ENCODE assay signal across 8 cellular contexts in the genomic region with DNA sequence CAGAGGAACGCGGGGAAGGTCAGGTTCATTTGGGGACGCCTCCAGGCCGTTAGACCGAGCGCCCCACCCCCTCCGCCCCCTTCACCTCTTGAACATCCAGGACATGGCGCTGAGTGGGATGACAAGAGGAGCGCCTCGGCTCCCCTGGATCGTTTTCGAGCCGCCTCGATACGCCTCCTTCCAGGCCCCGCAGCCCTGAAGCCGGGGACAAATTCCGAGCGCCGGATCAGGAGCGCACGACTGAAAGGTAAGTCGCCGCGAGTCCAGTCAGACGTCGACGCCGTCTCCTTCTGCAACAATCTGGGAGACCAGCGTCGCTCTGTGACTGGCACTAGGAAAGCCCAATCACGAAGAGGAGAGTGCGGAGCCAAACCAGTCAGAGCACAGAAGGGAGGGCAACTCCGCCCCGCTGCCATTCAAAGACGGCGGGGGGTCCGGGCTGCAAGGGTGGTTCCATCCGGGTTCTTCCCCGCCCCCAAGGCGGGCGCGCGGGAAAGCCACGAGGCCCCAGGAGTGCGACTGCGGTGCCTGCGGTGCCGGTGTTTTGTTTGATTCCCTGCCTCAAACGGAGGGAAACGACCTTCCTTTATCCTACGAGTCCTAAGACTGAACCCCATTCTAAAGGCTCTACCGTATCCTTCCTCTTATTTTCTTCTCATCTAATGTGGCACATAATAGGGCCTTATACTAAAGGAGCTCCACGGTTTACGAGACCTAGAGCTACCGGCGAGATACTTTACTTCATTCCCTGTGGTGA. TPM values are rescaled to one million over a fixed set of nuclear protein-coding genes. Genes with fewer than 3 reads are reported as not detected.
DNase-seq lines count a peak whose midpoint lies in the region; ATAC-seq and TF ChIP-seq lines count a peak whose summit lies in the region.

A gene with protein sequence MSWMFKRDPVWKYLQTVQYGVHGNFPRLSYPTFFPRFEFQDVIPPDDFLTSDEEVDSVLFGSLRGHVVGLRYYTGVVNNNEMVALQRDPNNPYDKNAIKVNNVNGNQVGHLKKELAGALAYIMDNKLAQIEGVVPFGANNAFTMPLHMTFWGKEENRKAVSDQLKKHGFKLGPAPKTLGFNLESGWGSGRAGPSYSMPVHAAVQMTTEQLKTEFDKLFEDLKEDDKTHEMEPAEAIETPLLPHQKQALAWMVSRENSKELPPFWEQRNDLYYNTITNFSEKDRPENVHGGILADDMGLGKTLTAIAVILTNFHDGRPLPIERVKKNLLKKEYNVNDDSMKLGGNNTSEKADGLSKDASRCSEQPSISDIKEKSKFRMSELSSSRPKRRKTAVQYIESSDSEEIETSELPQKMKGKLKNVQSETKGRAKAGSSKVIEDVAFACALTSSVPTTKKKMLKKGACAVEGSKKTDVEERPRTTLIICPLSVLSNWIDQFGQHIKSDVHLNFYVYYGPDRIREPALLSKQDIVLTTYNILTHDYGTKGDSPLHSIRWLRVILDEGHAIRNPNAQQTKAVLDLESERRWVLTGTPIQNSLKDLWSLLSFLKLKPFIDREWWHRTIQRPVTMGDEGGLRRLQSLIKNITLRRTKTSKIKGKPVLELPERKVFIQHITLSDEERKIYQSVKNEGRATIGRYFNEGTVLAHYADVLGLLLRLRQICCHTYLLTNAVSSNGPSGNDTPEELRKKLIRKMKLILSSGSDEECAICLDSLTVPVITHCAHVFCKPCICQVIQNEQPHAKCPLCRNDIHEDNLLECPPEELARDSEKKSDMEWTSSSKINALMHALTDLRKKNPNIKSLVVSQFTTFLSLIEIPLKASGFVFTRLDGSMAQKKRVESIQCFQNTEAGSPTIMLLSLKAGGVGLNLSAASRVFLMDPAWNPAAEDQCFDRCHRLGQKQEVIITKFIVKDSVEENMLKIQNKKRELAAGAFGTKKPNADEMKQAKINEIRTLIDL (minus strand): TSS at position 302 of the 757 bp plus-strand sequence. CDS start 197 bp downstream, at position 105.

- H3K4me3 ChIP-seq in H7 (ENCODE audit: insufficient read depth, low read depth, low read length): peak within 1 kb of the TSS; percentile 75
- peak within 1 kb of the TSS; percentile 96 for H3K4me3 ChIP-seq in MG63
- peak within 1 kb of the TSS; percentile 61 for H3K4me3 ChIP-seq in neural progenitor cell

- H3K36me3 Mint-ChIP-seq in neural progenitor cell: peaks cover 28% of the 10 kb centered on the region

- H2AFZ ChIP-seq in neural progenitor cell (replicated peaks): peak within 1 kb of the TSS; percentile 66

- H3K4me3 Mint-ChIP-seq in neural progenitor cell: peak within 1 kb of the TSS; percentile 92

- H3K27ac Mint-ChIP-seq in neural progenitor cell: peak within 1 kb of the TSS; percentile 91

- peaks cover 22% of the 10 kb centered on the region for H3K4me1 Mint-ChIP-seq in neural progenitor cell

- H3K9ac ChIP-seq in neural progenitor cell: no peak within 1 kb of the TSS

- H3K4me1 ChIP-seq in foreskin keratinocyte (peaks cover 5% of the 10 kb centered on the region), neural progenitor cell (no peaks in the 10 kb centered on the region)

- H3K27me3 ChIP-seq in H7 (ENCODE audit: control insufficient read depth, insufficient read depth, low read length) (peaks cover 2% of the 10 kb centered on the region; the same call in 1 of the 2 replicates), MG63 (no peaks in the 10 kb centered on the region), foreskin keratinocyte (no peaks in the 10 kb centered on the region), neural progenitor cell (no peaks in the 10 kb centered on the region)

- peaks cover 21% of the 10 kb centered on the region for H3F3A ChIP-seq in neural progenitor cell (ENCODE audit: low read depth)

- H3K9me3 ChIP-seq in MG63: 0 out of 2 replicates have a peak, but pooled peaks cover 4% of the 10 kb centered on the region
- no peaks in the 10 kb centered on the region for H3K9me3 ChIP-seq in neural progenitor cell (ENCODE audit: low read depth)

- H3K36me3 ChIP-seq in H7 (replicated peaks; ENCODE audit: control insufficient read depth, insufficient read depth, low read length) (peaks cover 2% of the 10 kb centered on the region; the same call in 1 of the 2 replicates), MG63 (peaks cover 26% of the 10 kb centered on the region), neural progenitor cell (no peaks in the 10 kb centered on the region)

- H3K9me3 Mint-ChIP-seq in neural progenitor cell: peaks cover 18% of the 10 kb centered on the region

- DNase-seq in ELF-1 (ENCODE audit: low read depth, low spot score): peak; percentile 99
- DNase-seq in H7: peak; percentile 95
- peak; percentile 99 for DNase-seq in MG63
- DNase-seq in SIG-M5 treated with dmso at 0.1 percent for 504 hours (lab: John Stamatoyannopoulos, UW; ENCODE audit: unreplicated experiment): peak; percentile 96
- DNase-seq in activated gamma-delta T cell treated with anti-CD3 and anti-CD28 coated beads, Interleukin-2, amount 50 U/mL, for 16 hours (ENCODE audit: low read depth): peak; percentile 86
- DNase-seq in foreskin keratinocyte: peak; percentile 88 to 96
- DNase-seq in neural progenitor cell (ENCODE audit: low spot score): peak; percentile 95
- peak; percentile 97 for DNase-seq in stromal cell of bone marrow (ENCODE audit: low read depth)

- peaks cover 12% of the 10 kb centered on the region for H3K27me3 Mint-ChIP-seq in neural progenitor cell (ENCODE audit: insufficient read depth, low read depth)

- peaks cover 6% of the 10 kb centered on the region for H4K20me1 ChIP-seq in neural progenitor cell (ENCODE audit: low read depth)

- peak within 1 kb of the TSS; percentile 79 for H3K4me2 ChIP-seq in neural progenitor cell

- no peak for TF ChIP-seq CTCF in foreskin keratinocyte (conservative IDR thresholded peaks at IDR 0.05)
- TF ChIP-seq CTCF in neural progenitor cell (IDR thresholded peaks at IDR 0.05): no peak

- H3K79me2 ChIP-seq in neural progenitor cell (ENCODE audit: low read depth): peaks cover 32% of the 10 kb centered on the region

- ATAC-seq in foreskin keratinocyte: peak; percentile 99

- H3K27ac ChIP-seq in foreskin keratinocyte (no peak within 1 kb of the TSS), neural progenitor cell (peak within 1 kb of the TSS; percentile 40)

RNA-seq across cellular contexts. Expression of the gene that starts here (rescaled TPM):
- 48.6 and 74.2 TPM in 2 replicates for total RNA-seq in H7 (2014; rRNA removed; shearing (Covaris generic))
- total RNA-seq in MG63 (2014; rRNA removed; shearing (Covaris generic); ENCODE audit: low replicate concordance): 39.6 and 61.6 TPM in 2 replicates
- total RNA-seq in foreskin keratinocyte (15.4 and 21.4 TPM in 2 replicates), neural progenitor cell (ENCODE audit: low replicate concordance) (39.5 and 76.1 TPM in 2 replicates)
- 3.4 and 3.5 TPM in 2 replicates for polyA plus RNA-seq in foreskin keratinocyte
